ENCODE assay signal across 1 cellular context in the genomic region with DNA sequence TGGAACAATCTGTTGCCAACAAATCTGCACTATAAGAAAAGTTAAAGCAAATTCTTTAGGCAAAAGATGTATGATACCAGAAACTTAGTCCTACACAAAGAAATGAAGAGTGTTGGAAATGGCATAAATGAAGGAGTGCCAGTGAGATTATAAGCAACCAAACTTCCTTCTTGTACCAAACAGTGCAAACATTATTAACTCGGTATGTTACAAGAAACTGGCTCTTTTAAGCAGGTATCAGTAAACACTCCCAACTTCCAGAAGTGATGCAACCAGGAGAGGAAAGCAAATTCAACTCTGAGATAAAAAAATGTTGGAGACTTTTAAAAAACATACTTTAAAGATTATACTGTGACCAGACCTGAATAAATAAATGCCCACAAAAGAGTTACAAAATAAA.
TF ChIP-seq lines count a peak whose summit lies in the region.

No MANE protein-coding gene starts in this region.

TF ChIP-seq in H1, 55 proteins besides CTCF, POLR2A, EP300 and RAD21:
- TF ChIP-seq NANOG (IDR thresholded peaks at IDR 0.05; ENCODE audit: insufficient read depth, low read depth, low read length, poor library complexity, severe bottlenecking) (no peak), JUN (IDR thresholded peaks at IDR 0.05; ENCODE audit: low read depth, low read length) (no peak), KDM1A (IDR thresholded peaks at IDR 0.05; ENCODE audit: borderline replicate concordance, low read length) (no peak), JUND (IDR thresholded peaks at IDR 0.05; ENCODE audit: low read length) (no peak), SIRT6 (IDR thresholded peaks at IDR 0.05; ENCODE audit: low read length) (no peak), RBBP5 (IDR thresholded peaks at IDR 0.05; ENCODE audit: borderline replicate concordance, low read depth, low read length) (no peak), CBX5 (IDR thresholded peaks at IDR 0.05; ENCODE audit: low read depth, low read length) (no peak), SP2 (IDR thresholded peaks at IDR 0.05; ENCODE audit: low read length) (no peak), CHD2 (IDR thresholded peaks at IDR 0.05; ENCODE audit: low read length) (no peak), FOSL1 (IDR thresholded peaks at IDR 0.05; ENCODE audit: insufficient read depth, low read depth, low read length) (no peak), MAX (IDR thresholded peaks at IDR 0.05) (no peak), BCL11A (IDR thresholded peaks at IDR 0.05; ENCODE audit: low read depth in 2 of 2, low read length in 2 of 2) (no peak), CBX8 (IDR thresholded peaks at IDR 0.05; ENCODE audit: borderline replicate concordance, low read depth, low read length) (no peak), HDAC6 (IDR thresholded peaks at IDR 0.05; ENCODE audit: low read depth, low read length) (no peak), CREB1 (IDR thresholded peaks at IDR 0.05) (no peak)
- TF ChIP-seq, protein P1, sequence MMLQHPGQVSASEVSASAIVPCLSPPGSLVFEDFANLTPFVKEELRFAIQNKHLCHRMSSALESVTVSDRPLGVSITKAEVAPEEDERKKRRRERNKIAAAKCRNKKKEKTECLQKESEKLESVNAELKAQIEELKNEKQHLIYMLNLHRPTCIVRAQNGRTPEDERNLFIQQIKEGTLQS (IDR thresholded peaks at IDR 0.05; ENCODE audit: insufficient read depth, low read depth, low read length) = no peak
